In genomic region chr1:202282017-202282335, GRCh38 we compare ENCODE assay signal across 22 cellular contexts. TPM values are rescaled to one million over a fixed set of nuclear protein-coding genes. Genes with fewer than 3 reads are reported as not detected.
DNase-seq lines count a peak whose midpoint lies in the region; ATAC-seq and TF ChIP-seq lines count a peak whose summit lies in the region.
"Had no signal": no experiment of that assay in that cellular context is flagged by ENCODE, and none has a peak within 500 bp of the region (broad histone marks: within the 10 kb centered on the region; RNA-seq: fewer than 3 reads in every experiment).

No MANE protein-coding gene starts in this region.

- no peak overlapping the region for H3K4me3 ChIP-seq in heart left ventricle
- H3K4me3 ChIP-seq in coronary artery: no peak overlapping the region
- no peak overlapping the region for H3K4me3 ChIP-seq in osteoblast (ENCODE audit: insufficient read depth, low read length)
- no peak overlapping the region for H3K4me3 ChIP-seq in PC-9
- H3K4me3 ChIP-seq: colonic mucosa had no signal

- intact Hi-C loops in cardiac septum (cut with DNase I) (no loop called here), heart left ventricle (cut with DNase I) (no loop called here), PC-9 (cut with micrococcal nuclease; ENCODE audit: unreplicated experiment) (loop anchor here (2.0 kb wide), 1 partner anchor 45 kb away; no protein-coding TSS in a partner anchor)

- peaks cover 65% of the 10 kb centered on the region for H3K4me1 Mint-ChIP-seq in mesothelial cell of epicardium

- H3K36me3 Mint-ChIP-seq in mesothelial cell of epicardium: no peaks in the 10 kb centered on the region
- H3K36me3 Mint-ChIP-seq: activated naive CD8-positive, alpha-beta T cell treated with anti-CD3 and anti-CD28 coated beads, Interleukin-2, amount 10 ng/mL, durations not matched to agents 7 days and 5 days; brain had no signal

- CTCF ChIA-PET in PC-9 (lab: Charles Lee): interaction anchor here (0.6 kb wide), 1 partner anchor 38 kb away, joined by 13 read pairs; no protein-coding TSS in a partner anchor

- WGBS in heart left ventricle, 4 donors: 88 to 96% (median 90%) methylated on average over 2 to 5 of the region's 5 CpGs

- H3K9me3 ChIP-seq in heart left ventricle (no peaks in the 10 kb centered on the region), osteoblast (ENCODE audit: low read depth, low read length) (no peaks in the 10 kb centered on the region), PC-9 (ENCODE audit: insufficient read depth, low read depth) (no peaks in the 10 kb centered on the region)
- H3K9me3 ChIP-seq: colonic mucosa, neutrophil had no signal

- H3K27ac ChIP-seq in heart left ventricle: no peak overlapping the region
- peak overlapping the region; percentile 29 to 83 for H3K27ac ChIP-seq in coronary artery
- H3K27ac ChIP-seq in osteoblast (ENCODE audit: low read depth, low read length): peak overlapping the region; percentile 61
- no peak overlapping the region for H3K27ac ChIP-seq in PC-9
- H3K27ac ChIP-seq: colonic mucosa, neutrophil had no signal

- H3K4me2 ChIP-seq in osteoblast (ENCODE audit: insufficient read depth, low read length) (peak overlapping the region; percentile 49), PC-9 (no peak overlapping the region)

- no peaks in the 10 kb centered on the region for H3K36me3 ChIP-seq in heart left ventricle
- H3K36me3 ChIP-seq in osteoblast (ENCODE audit: insufficient read depth, low read length): no peaks in the 10 kb centered on the region
- no peaks in the 10 kb centered on the region for H3K36me3 ChIP-seq in PC-9 (ENCODE audit: low read depth)
- H3K36me3 ChIP-seq: colonic mucosa, neutrophil had no signal

- no peak for ATAC-seq in heart left ventricle
- ATAC-seq: activated CD4-positive, alpha-beta T cell treated with anti-CD3 and anti-CD28 coated beads for 36 hours; left colon; Right ventricle myocardium inferior had no signal

- no peak for TF ChIP-seq CTCF in heart left ventricle (IDR thresholded peaks at IDR 0.05)
- no peak for TF ChIP-seq CTCF in coronary artery (IDR thresholded peaks at IDR 0.05)
- TF ChIP-seq CTCF in osteoblast (IDR thresholded peaks at IDR 0.05; ENCODE audit: extremely low read depth, low read depth, low read length): no peak
- no peak for TF ChIP-seq CTCF in mesothelial cell of epicardium (IDR thresholded peaks at IDR 0.05; ENCODE audit: unreplicated experiment)
- TF ChIP-seq CTCF in PC-9 (conservative IDR thresholded peaks at IDR 0.05): no peak

- TF ChIP-seq POLR2A in heart left ventricle (IDR thresholded peaks at IDR 0.05): no peak

- POLR2A ChIA-PET in PC-9 (lab: Charles Lee; ENCODE audit: unreplicated experiment): interaction anchor here (0.7 kb wide), 1 partner anchor 132 kb away, joined by 7 read pairs; no protein-coding TSS in a partner anchor

- H2AFZ ChIP-seq in osteoblast (ENCODE audit: low read length): no peak overlapping the region
- no peak overlapping the region for H2AFZ ChIP-seq in PC-9

- no peak overlapping the region for H3K4me3 Mint-ChIP-seq in mesothelial cell of epicardium
- H3K4me3 Mint-ChIP-seq: activated CD4-positive, alpha-beta T cell treated with anti-CD3 and anti-CD28 coated beads for 36 hours; activated naive CD8-positive, alpha-beta T cell treated with anti-CD3 and anti-CD28 coated beads, Interleukin-2, amount 10 ng/mL, durations not matched to agents 7 days and 5 days; activated T-helper 1 cell treated with anti-CD3 and anti-CD28 coated beads, Interleukin-12 subunit alpha, Interleukin-12 subunit beta, Interleukin-2, Interleukin-4 antibody, amounts not matched to agents 30 ng/mL and 10 ng/mL and 1 ng/mL, durations not matched to agents 14 hours and 24 hours and 36 hours; brain had no signal

- H3K27me3 ChIP-seq in heart left ventricle (no peaks in the 10 kb centered on the region), osteoblast (ENCODE audit: insufficient read depth, low read length) (no peaks in the 10 kb centered on the region), PC-9 (ENCODE audit: insufficient read depth, low read depth) (no peaks in the 10 kb centered on the region)
- H3K27me3 ChIP-seq: colonic mucosa had no signal

- no peaks in the 10 kb centered on the region for H3K9me2 ChIP-seq in PC-9 (ENCODE audit: insufficient read depth)

- no peaks in the 10 kb centered on the region for H3K79me2 ChIP-seq in osteoblast (ENCODE audit: insufficient read depth, low read length)
- H3K79me2 ChIP-seq in PC-9 (ENCODE audit: low read depth): no peaks in the 10 kb centered on the region

- no peaks in the 10 kb centered on the region for H3K9me3 Mint-ChIP-seq in mesothelial cell of epicardium
- H3K9me3 Mint-ChIP-seq: activated naive CD8-positive, alpha-beta T cell treated with anti-CD3 and anti-CD28 coated beads, Interleukin-2, amount 10 ng/mL, durations not matched to agents 7 days and 5 days; activated T-helper 1 cell treated with anti-CD3 and anti-CD28 coated beads, Interleukin-12 subunit alpha, Interleukin-12 subunit beta, Interleukin-2, Interleukin-4 antibody, amounts not matched to agents 30 ng/mL and 10 ng/mL and 1 ng/mL, durations not matched to agents 14 hours and 24 hours and 36 hours had no signal

- BruUV-seq in PC-9 (replicated peaks; lab: Mats Ljungman, UMichigan): no TSS peak

- peaks cover 12% of the 10 kb centered on the region for H3K27me3 Mint-ChIP-seq in mesothelial cell of epicardium (ENCODE audit: low read depth)
- H3K27me3 Mint-ChIP-seq: activated CD4-positive, alpha-beta T cell treated with anti-CD3 and anti-CD28 coated beads for 36 hours had no signal

- H3K4me1 ChIP-seq in heart left ventricle (peaks cover 0 to 17% (median 5%) of the 10 kb centered on the region in 12 donors), osteoblast (ENCODE audit: insufficient read depth, low read length) (peaks cover 54% of the 10 kb centered on the region), PC-9 (replicated peaks; ENCODE audit: insufficient read depth) (peaks cover 39% of the 10 kb centered on the region)
- H3K4me1 ChIP-seq: colonic mucosa had no signal

- no peak overlapping the region for H3K27ac Mint-ChIP-seq in mesothelial cell of epicardium
- H3K27ac Mint-ChIP-seq: activated CD4-positive, alpha-beta T cell treated with anti-CD3 and anti-CD28 coated beads for 36 hours; activated naive CD8-positive, alpha-beta T cell treated with anti-CD3 and anti-CD28 coated beads, Interleukin-2, amount 10 ng/mL, durations not matched to agents 7 days and 5 days; activated T-helper 1 cell treated with anti-CD3 and anti-CD28 coated beads, Interleukin-12 subunit alpha, Interleukin-12 subunit beta, Interleukin-2, Interleukin-4 antibody, amounts not matched to agents 30 ng/mL and 10 ng/mL and 1 ng/mL, durations not matched to agents 14 hours and 24 hours and 36 hours; brain had no signal

- DNase-seq in cardiac septum (ENCODE audit: low spot score) (peak; percentile 49), heart left ventricle (no peak), coronary artery (ENCODE audit: low spot score) (no peak), osteoblast (ENCODE audit: insufficient read length, low spot score, missing footprints) (no peak), NCI-H1694 treated with DMSO at 0.1 percent for 48 hours (lab: John Stamatoyannopoulos, UW) (no peak), mesothelial cell of epicardium (ENCODE audit: low spot score in 2 of 2, unreplicated experiment in 2 of 2) (no peak), PC-9 (no peak), HPDE6-E6E7 (ENCODE audit: extremely low spot score) (no peak)
- DNase-seq: activated CD4-positive, alpha-beta T cell treated with anti-CD3 and anti-CD28 coated beads for 36 hours; activated naive CD8-positive, alpha-beta T cell treated with anti-CD3 and anti-CD28 coated beads, Interleukin-2, amount 10 ng/mL, durations not matched to agents 7 days and 5 days; C1 segment of cervical spinal cord; colonic mucosa; GF-D8; left colon; NCI-H1105; NCI-H2107; NCI-H510A treated with DMSO at 0.1 percent for 48 hours; stimulated activated CD8-positive, alpha-beta memory T cell treated with anti-CD3 and anti-CD28 coated beads, Interleukin-4, amount 100 ng/mL, for 48 hours had no signal

- H4K20me1 ChIP-seq in osteoblast (ENCODE audit: insufficient read depth, low read length): no peaks in the 10 kb centered on the region
- no peaks in the 10 kb centered on the region for H4K20me1 ChIP-seq in PC-9 (ENCODE audit: insufficient read depth)

- H3F3A ChIP-seq in PC-9 (ENCODE audit: insufficient read depth, low read depth): peaks cover 15% of the 10 kb centered on the region

RNA-seq across cellular contexts. Expression of gene UBE2T, which starts 59.8 kb away (rescaled TPM):
- 7.9 TPM for total RNA-seq in cardiac septum
- total RNA-seq in heart left ventricle: 10 to 100 TPM in 5 of 9 donors, 1 to 10 TPM in 4; 8.6 to 18.9 (median 10.7) TPM
- polyA plus RNA-seq in heart left ventricle: 10 to 100 TPM in 1 of 2 donors, 1 to 10 TPM in 1; 6.9 to 47.8 TPM
- 5.3 and 5.4 TPM in 2 replicates for total RNA-seq in osteoblast
- 18.6 to 21.0 TPM (median 19.4 TPM) in 3 replicates for total RNA-seq in mesothelial cell of epicardium
- 43.2 and 55.5 TPM in 2 replicates for total RNA-seq in PC-9 (2021)

Comparison
In these comparisons a context has a peak if more than half of its experiments do, and no peak if none do; other contexts are left out.
1. H3K27ac ChIP-seq: peak in coronary artery (2 of 2) and osteoblast (single experiment); none in heart left ventricle (0 of 12) and PC-9 (single experiment).